Comparison of ENCODE assay signal across 1 cellular context in the genomic region with DNA sequence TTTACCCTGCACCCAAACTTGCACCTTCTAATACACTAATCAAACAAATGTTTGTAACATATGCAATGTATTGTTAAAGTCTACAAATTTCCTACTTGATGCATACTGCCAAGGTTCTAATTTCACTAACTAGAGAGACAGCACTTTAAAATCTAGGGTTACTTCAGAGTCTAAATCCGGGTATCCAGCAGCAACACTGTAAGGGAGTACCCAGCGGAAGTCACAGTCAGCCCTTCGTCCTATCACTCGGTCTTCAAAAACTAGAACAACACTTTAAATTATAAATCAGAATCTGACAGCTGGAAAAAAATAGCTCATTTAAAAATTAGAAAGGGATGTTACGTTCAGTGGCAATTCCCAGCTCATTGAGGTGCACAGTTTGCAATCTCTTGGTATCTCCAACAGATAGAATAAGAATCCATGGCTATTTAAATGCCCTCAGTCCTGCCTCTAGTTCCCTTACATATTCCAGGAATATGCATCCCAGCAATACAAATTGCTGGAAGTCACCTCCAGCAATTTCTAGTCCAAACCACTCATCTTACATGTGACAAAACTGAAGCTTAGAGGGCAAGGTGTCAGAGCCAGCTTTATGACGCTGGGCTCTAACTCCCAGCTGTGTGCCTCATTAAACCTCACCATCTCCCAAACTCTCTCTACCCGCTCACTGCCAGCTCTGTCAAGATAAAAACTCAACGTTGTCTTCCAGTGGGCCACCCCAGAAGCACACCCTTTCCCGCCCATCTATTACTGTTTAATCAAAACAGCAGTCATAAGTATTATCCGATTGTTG.
TF ChIP-seq lines count a peak whose summit lies in the region.

No MANE protein-coding gene starts in this region.

TF ChIP-seq in K562, 482 proteins besides CTCF, POLR2A, EP300 and RAD21:
- TF ChIP-seq, protein P1, sequence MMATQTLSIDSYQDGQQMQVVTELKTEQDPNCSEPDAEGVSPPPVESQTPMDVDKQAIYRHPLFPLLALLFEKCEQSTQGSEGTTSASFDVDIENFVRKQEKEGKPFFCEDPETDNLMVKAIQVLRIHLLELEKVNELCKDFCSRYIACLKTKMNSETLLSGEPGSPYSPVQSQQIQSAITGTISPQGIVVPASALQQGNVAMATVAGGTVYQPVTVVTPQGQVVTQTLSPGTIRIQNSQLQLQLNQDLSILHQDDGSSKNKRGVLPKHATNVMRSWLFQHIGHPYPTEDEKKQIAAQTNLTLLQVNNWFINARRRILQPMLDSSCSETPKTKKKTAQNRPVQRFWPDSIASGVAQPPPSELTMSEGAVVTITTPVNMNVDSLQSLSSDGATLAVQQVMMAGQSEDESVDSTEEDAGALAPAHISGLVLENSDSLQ (IDR thresholded peaks at IDR 0.05) = 0 out of 2 replicates have a peak, but pooled peaks have one; percentile 8
- TF ChIP-seq MEIS2 (IDR thresholded peaks at IDR 0.05; ENCODE audit: partially characterized antibody) (peak; percentile 17), RFX7 (CRISPR knock-in tag; IDR thresholded peaks at IDR 0.05) (no peak), KAT2B (IDR thresholded peaks at IDR 0.05; ENCODE audit: low read depth, low read length) (no peak)
